Comparison of ENCODE assay signal across 14 cellular contexts in genomic region chr15:68638953-68639500, GRCh38.
A peak's percentile ranks its signal among the peaks of the same experiment; 100 is the strongest.
DNase-seq lines count a peak whose midpoint lies in the region; ATAC-seq, FAIRE-seq and TF ChIP-seq lines count a peak whose summit lies in the region.
"Had no signal": no experiment of that assay in that cellular context is flagged by ENCODE, and none has a peak within 500 bp of the region (broad histone marks: within the 10 kb centered on the region; RNA-seq: fewer than 3 reads in every experiment).

No MANE protein-coding gene starts in this region.

- H3K27me3 ChIP-seq in testis = no peaks in the 10 kb centered on the region

- POLR2A ChIA-PET in MCF 10A (lab: Yijun Ruan, JAX) = no interaction called here

- H3K27ac Mint-ChIP-seq in MCF 10A (ENCODE audit: low read depth, unreplicated experiment) = peak overlapping the region; percentile 38
- H3K27ac Mint-ChIP-seq in stimulated activated memory B cell treated with anti-CD40 and anti-IgM and Interleukin-4, amounts not matched to agents 10 μg/mL and 1 μg/mL and 100 μg/mL, for 72 hours = no peak overlapping the region

- WGBS in testis, 2 donors = 60 to 70% methylated on average over 1 to 2 of the region's 2 CpGs

- no peaks in the 10 kb centered on the region for H3K36me3 Mint-ChIP-seq in MCF 10A (ENCODE audit: insufficient read depth, unreplicated experiment)
- H3K36me3 Mint-ChIP-seq in stimulated activated memory B cell treated with anti-CD40 and anti-IgM and Interleukin-4, amounts not matched to agents 10 μg/mL and 1 μg/mL and 100 μg/mL, for 72 hours = no peaks in the 10 kb centered on the region

- FAIRE-seq in H54 (lab: Jason Lieb, UNC) = no peak
- FAIRE-seq: GM19239, small intestine had no signal

- CTCF ChIA-PET in MCF 10A (lab: Yijun Ruan, JAX) = interaction anchor here (0.9 kb wide), 1 partner anchor 13 kb away, joined by 3 read pairs; no protein-coding TSS in a partner anchor

- H3K4me1 Mint-ChIP-seq in MCF 10A (ENCODE audit: insufficient read depth, unreplicated experiment) = peaks cover 21% of the 10 kb centered on the region
- peaks cover 14% of the 10 kb centered on the region for H3K4me1 Mint-ChIP-seq in stimulated activated memory B cell treated with anti-CD40 and anti-IgM and Interleukin-4, amounts not matched to agents 10 μg/mL and 1 μg/mL and 100 μg/mL, for 72 hours

- no peaks in the 10 kb centered on the region for H3K9me3 Mint-ChIP-seq in MCF 10A (ENCODE audit: unreplicated experiment)
- H3K9me3 Mint-ChIP-seq in stimulated activated memory B cell treated with anti-CD40 and anti-IgM and Interleukin-4, amounts not matched to agents 10 μg/mL and 1 μg/mL and 100 μg/mL, for 72 hours = no peaks in the 10 kb centered on the region

- H3K27ac ChIP-seq in testis = peak overlapping the region; percentile 33 to 82

- DNase-seq in H54 (ENCODE audit: insufficient read length, low spot score) (peak; percentile 44), MCF 10A (ENCODE audit: unreplicated experiment) (no peak), left ventricle myocardium superior (no peak), testis (no peak), NCI-H82 treated with DMSO at 0.1 percent for 48 hours (lab: John Stamatoyannopoulos, UW; ENCODE audit: unreplicated experiment) (no peak)
- no peak for DNase-seq in activated CD4-positive, CD25-positive, alpha-beta regulatory T cell treated with anti-CD3 and anti-CD28 coated beads, Interleukin-2, amount 50 U/mL, for 72 hours
- DNase-seq: activated naive CD4-positive, alpha-beta T cell treated with anti-CD3 and anti-CD28 coated beads, Interleukin-2, amount 50 U/mL, for 16 hours; effector memory CD4-positive, alpha-beta T cell; NCI-H2029 treated with DMSO at 0.1 percent for 48 hours; small intestine had no signal

- TF ChIP-seq POLR2A in H54 (IDR thresholded peaks at IDR 0.05; ENCODE audit: low read depth, low read length) (no peak), testis (IDR thresholded peaks at IDR 0.05) (no peak)

- intact Hi-C loops in MCF 10A (cut with micrococcal nuclease) = no loop called here
- intact Hi-C loops in left ventricle myocardium superior (cut with micrococcal nuclease) = no loop called here
- intact Hi-C loops in testis (cut with DNase I; ENCODE audit: low total_unique reads) = no loop called here

- no peaks in the 10 kb centered on the region for H3K9me3 ChIP-seq in testis
- H3K9me3 ChIP-seq: HAP-1 had no signal

- TF ChIP-seq CTCF in MCF 10A (IDR thresholded peaks at IDR 0.05; ENCODE audit: unreplicated experiment) = no peak
- TF ChIP-seq CTCF in testis (IDR thresholded peaks at IDR 0.05) = no peak

- H3K4me1 ChIP-seq in testis = peaks cover 36% of the 10 kb centered on the region
- H3K4me1 ChIP-seq: HAP-1 had no signal

- ATAC-seq in left ventricle myocardium superior (peak; percentile 8), GM19324 (IDR thresholded peaks at IDR 0.05; ENCODE audit: low FRiP score, unreplicated experiment) (no peak)
- ATAC-seq in stimulated activated memory B cell treated with anti-CD40 and anti-IgM and Interleukin-4, amounts not matched to agents 10 μg/mL and 1 μg/mL and 100 μg/mL, for 72 hours = no peak

- no peaks in the 10 kb centered on the region for H3K36me3 ChIP-seq in testis (ENCODE audit: low read depth, missing control alignments)
- H3K36me3 ChIP-seq: HAP-1 had no signal

- BruUV-seq in MCF 10A (replicated peaks; lab: Mats Ljungman, UMichigan) = no TSS peak

- H3K27me3 Mint-ChIP-seq in MCF 10A (ENCODE audit: insufficient read depth, unreplicated experiment) = no peaks in the 10 kb centered on the region
- peaks cover 23% of the 10 kb centered on the region for H3K27me3 Mint-ChIP-seq in stimulated activated memory B cell treated with anti-CD40 and anti-IgM and Interleukin-4, amounts not matched to agents 10 μg/mL and 1 μg/mL and 100 μg/mL, for 72 hours

- H3K4me3 ChIP-seq in testis = no peak overlapping the region
- H3K4me3 ChIP-seq: HAP-1 had no signal

- H3K4me3 Mint-ChIP-seq in MCF 10A (ENCODE audit: unreplicated experiment) = no peak overlapping the region
- no peak overlapping the region for H3K4me3 Mint-ChIP-seq in stimulated activated memory B cell treated with anti-CD40 and anti-IgM and Interleukin-4, amounts not matched to agents 10 μg/mL and 1 μg/mL and 100 μg/mL, for 72 hours
